ENCODE assay signal across 1 cellular context in the genomic region with DNA sequence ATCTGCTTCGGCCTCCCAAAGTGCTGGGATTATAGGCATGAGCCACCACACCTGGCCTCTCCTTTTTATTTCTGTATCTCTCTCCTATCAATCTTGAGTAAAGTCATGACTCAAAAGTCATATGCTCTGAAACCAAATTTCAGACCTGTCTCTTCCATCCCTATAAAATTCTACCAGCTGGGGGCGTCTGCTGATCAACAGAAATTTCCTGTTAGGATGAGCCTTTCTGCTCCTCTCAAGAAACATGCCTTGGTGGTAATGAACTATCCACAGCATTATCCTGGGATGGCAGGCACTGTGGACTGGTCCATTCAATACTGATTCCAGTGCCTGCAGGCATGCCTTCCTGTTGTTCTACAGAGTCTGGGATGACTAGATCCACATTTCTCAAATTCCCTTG.
TF ChIP-seq lines count a peak whose summit lies in the region.

No MANE protein-coding gene starts in this region.

TF ChIP-seq in SK-N-SH treated with all-trans-retinoic acid at 6 μM for 48 hours, 23 proteins besides CTCF, POLR2A, EP300 and RAD21 (continued from another document):
- TF ChIP-seq PPARA (CRISPR knock-in tag; IDR thresholded peaks at IDR 0.05; ENCODE audit: borderline replicate concordance) (no peak), ZNF565 (CRISPR knock-in tag; conservative IDR thresholded peaks at IDR 0.05; ENCODE audit: low read depth) (no peak)
